ENCODE assay signal across 8 cellular contexts in genomic region chr12:50110127-50110761, GRCh38. TPM values are rescaled to one million over a fixed set of nuclear protein-coding genes. Genes with fewer than 3 reads are reported as not detected.
DNase-seq lines count a peak whose midpoint lies in the region; ATAC-seq and TF ChIP-seq lines count a peak whose summit lies in the region.

No MANE protein-coding gene starts in this region.

- no peak for ATAC-seq in activated CD8-positive, alpha-beta memory T cell treated with anti-CD3 and anti-CD28 coated beads, Interleukin-2, amount 10 ng/mL, durations not matched to agents 7 days and 5 days
- no peak for ATAC-seq in GM19463 (IDR thresholded peaks at IDR 0.05; ENCODE audit: unreplicated experiment)
- ATAC-seq in HG02973 (IDR thresholded peaks at IDR 0.05; ENCODE audit: unreplicated experiment): no peak

- H3K27me3 ChIP-seq in spleen (replicated peaks in 1 of 7): no peaks in the 10 kb centered on the region

- no peak for DNase-seq in activated CD8-positive, alpha-beta memory T cell treated with anti-CD3 and anti-CD28 coated beads, Interleukin-2, amount 10 ng/mL, durations not matched to agents 7 days and 5 days
- DNase-seq in activated CD8-positive, alpha-beta memory T cell treated with anti-CD3 and anti-CD28 coated beads, Interleukin-2, amount 50 U/mL, for 4 hours: no peak
- peak; percentile 19 for DNase-seq in SK-MEL-5 (ENCODE audit: low read depth, low spot score)
- DNase-seq in glutamatergic neuron: no peak
- DNase-seq in spleen: peak; percentile 80
- DNase-seq in KG1 (lab: John Stamatoyannopoulos, UW): no peak

- peak overlapping the region; percentile 66 for H3K27ac Mint-ChIP-seq in activated CD8-positive, alpha-beta memory T cell treated with anti-CD3 and anti-CD28 coated beads, Interleukin-2, amount 10 ng/mL, durations not matched to agents 7 days and 5 days
- H3K27ac Mint-ChIP-seq in glutamatergic neuron (ENCODE audit: unreplicated experiment): peak overlapping the region; percentile 74

- no peaks in the 10 kb centered on the region for H3K27me3 Mint-ChIP-seq in activated CD8-positive, alpha-beta memory T cell treated with anti-CD3 and anti-CD28 coated beads, Interleukin-2, amount 10 ng/mL, durations not matched to agents 7 days and 5 days
- H3K27me3 Mint-ChIP-seq in glutamatergic neuron (ENCODE audit: unreplicated experiment): peaks cover 9% of the 10 kb centered on the region

- peaks cover 0 to 18% (median 0%) of the 10 kb centered on the region in 6 donors for H3K36me3 ChIP-seq in spleen

- H3K27ac ChIP-seq in spleen: peak overlapping the region; percentile 67 to 98 (median 94)

- H3K9me3 ChIP-seq in spleen: no peaks in the 10 kb centered on the region

- no peak for TF ChIP-seq POLR2A in spleen (IDR thresholded peaks at IDR 0.05)

- H3K9me3 Mint-ChIP-seq in activated CD8-positive, alpha-beta memory T cell treated with anti-CD3 and anti-CD28 coated beads, Interleukin-2, amount 10 ng/mL, durations not matched to agents 7 days and 5 days (ENCODE audit: low read depth): no peaks in the 10 kb centered on the region
- peaks cover 4% of the 10 kb centered on the region for H3K9me3 Mint-ChIP-seq in glutamatergic neuron (ENCODE audit: unreplicated experiment)

- WGBS in spleen, 5 donors: 21 to 48% (median 40%) methylated on average over 8 of the region's 8 CpGs

- peaks cover 36 to 55% (median 50%) of the 10 kb centered on the region in 6 donors for H3K4me1 ChIP-seq in spleen

- intact Hi-C loops in spleen (cut with DNase I; ENCODE audit: low total_unique reads): no loop called here

- H3K4me1 Mint-ChIP-seq in activated CD8-positive, alpha-beta memory T cell treated with anti-CD3 and anti-CD28 coated beads, Interleukin-2, amount 10 ng/mL, durations not matched to agents 7 days and 5 days: peaks cover 26% of the 10 kb centered on the region
- peaks cover 9% of the 10 kb centered on the region for H3K4me1 Mint-ChIP-seq in glutamatergic neuron (ENCODE audit: low read depth, unreplicated experiment)

- TF ChIP-seq CTCF in glutamatergic neuron (IDR thresholded peaks at IDR 0.05; ENCODE audit: partially characterized antibody, unreplicated experiment) (no peak), spleen (IDR thresholded peaks at IDR 0.05 in 8 of 11, conservative IDR thresholded peaks at IDR 0.05 in 3 of 11) (no peak)

- in situ Hi-C loops in SK-MEL-5 (cut with HindIII; ENCODE audit: low pct_unique_long_range_greater_than_20kb, low sequenced_read_pairs): no loop called here

- peaks cover 5% of the 10 kb centered on the region for H3K36me3 Mint-ChIP-seq in activated CD8-positive, alpha-beta memory T cell treated with anti-CD3 and anti-CD28 coated beads, Interleukin-2, amount 10 ng/mL, durations not matched to agents 7 days and 5 days
- H3K36me3 Mint-ChIP-seq in glutamatergic neuron (ENCODE audit: unreplicated experiment): no peaks in the 10 kb centered on the region

- H3K4me3 ChIP-seq in spleen: peak overlapping the region in 2 of 8 donors; percentile 81 to 95

- CTCF ChIA-PET in activated CD8-positive, alpha-beta memory T cell treated with anti-CD3 and anti-CD28 coated beads, Interleukin-2, amount 10 ng/mL, durations not matched to agents 7 days and 5 days (lab: Charles Lee): interaction anchor here (0.9 to 6.1 kb wide), 32 partner anchors 9 to 280 kb away, joined by 3 to 58 read pairs (median 12); partner anchors contain the start of genes CERS5, GPD1, LIMA1 and RACGAP1

- H3K4me3 Mint-ChIP-seq in activated CD8-positive, alpha-beta memory T cell treated with anti-CD3 and anti-CD28 coated beads, Interleukin-2, amount 10 ng/mL, durations not matched to agents 7 days and 5 days: no peak overlapping the region
- peak overlapping the region; percentile 48 for H3K4me3 Mint-ChIP-seq in glutamatergic neuron (ENCODE audit: unreplicated experiment)

RNA-seq across cellular contexts. Expression of gene COX14, which starts 1.8 kb away (rescaled TPM):
- 10 to 100 TPM; 55.1 to 64.5 TPM for total RNA-seq in activated CD8-positive, alpha-beta memory T cell treated with anti-CD3 and anti-CD28 coated beads, Interleukin-2, amount 10 ng/mL, durations not matched to agents 7 days and 5 days
- 60.3 and 75.7 TPM in 2 replicates for total RNA-seq in SK-MEL-5 (2014; rRNA removed; shearing (Covaris generic))
- 54.4 and 82.6 TPM in 2 replicates for polyA plus RNA-seq in SK-MEL-5 (2015; cell fraction: cytosol; rRNA removed)
- 6.5 and 14.3 TPM in 2 replicates for polyA plus RNA-seq in SK-MEL-5 (2015; cell fraction: nucleus; rRNA removed)
- total RNA-seq in glutamatergic neuron (ENCODE audit: unreplicated experiment) (23.3 TPM), spleen (10 to 100 TPM; 45.9 to 68.2 (median 52.7) TPM)
- polyA plus RNA-seq in spleen: 100 to 1,000 TPM in 1 of 3 donors, 10 to 100 TPM in 2; 75.5 to 116 (median 81.9) TPM

RNA-seq across cellular contexts. Expression of gene GPD1, which starts 6.4 kb away (rescaled TPM):
- total RNA-seq in activated CD8-positive, alpha-beta memory T cell treated with anti-CD3 and anti-CD28 coated beads, Interleukin-2, amount 10 ng/mL, durations not matched to agents 7 days and 5 days: under 1 TPM in 1 of 2 experiments, not detected in 1; 0.30 TPM
- 0.27 and 1.4 TPM in 2 replicates for total RNA-seq in SK-MEL-5 (2014; rRNA removed; shearing (Covaris generic))
- 0.94 and 1.2 TPM in 2 replicates for polyA plus RNA-seq in SK-MEL-5 (2015; cell fraction: cytosol; rRNA removed)
- polyA plus RNA-seq in SK-MEL-5 (2015; cell fraction: nucleus; rRNA removed): 1.1 and 3.4 TPM in 2 replicates
- total RNA-seq in glutamatergic neuron (ENCODE audit: unreplicated experiment) (0.81 TPM), spleen (under 1 TPM in 6 of 7 donors, not detected in 1; 0.13 to 0.79 (median 0.45) TPM)
- under 1 TPM; 0.44 to 0.72 (median 0.48) TPM for polyA plus RNA-seq in spleen

RNA-seq across cellular contexts. Expression of gene SMARCD1, which starts 25.1 kb away (rescaled TPM):
- 10 to 100 TPM; 62.0 to 80.8 TPM for total RNA-seq in activated CD8-positive, alpha-beta memory T cell treated with anti-CD3 and anti-CD28 coated beads, Interleukin-2, amount 10 ng/mL, durations not matched to agents 7 days and 5 days
- 80.3 and 90.6 TPM in 2 replicates for total RNA-seq in SK-MEL-5 (2014; rRNA removed; shearing (Covaris generic))
- 122 and 160 TPM in 2 replicates for polyA plus RNA-seq in SK-MEL-5 (2015; cell fraction: cytosol; rRNA removed)
- 148 and 163 TPM in 2 replicates for polyA plus RNA-seq in SK-MEL-5 (2015; cell fraction: nucleus; rRNA removed)
- total RNA-seq in glutamatergic neuron (ENCODE audit: unreplicated experiment) (152 TPM), spleen (10 to 100 TPM; 47.3 to 85.7 (median 60.3) TPM)
- polyA plus RNA-seq in spleen: 10 to 100 TPM; 17.4 to 25.3 (median 18.1) TPM

RNA-seq across cellular contexts. Expression of gene ASIC1, which starts 52.8 kb away (rescaled TPM):
- total RNA-seq in activated CD8-positive, alpha-beta memory T cell treated with anti-CD3 and anti-CD28 coated beads, Interleukin-2, amount 10 ng/mL, durations not matched to agents 7 days and 5 days: 10 to 100 TPM; 19.0 to 28.3 TPM
- total RNA-seq in SK-MEL-5 (2014; rRNA removed; shearing (Covaris generic)): 4.7 and 5.2 TPM in 2 replicates
- polyA plus RNA-seq in SK-MEL-5 (2015; cell fraction: cytosol; rRNA removed): 39.7 and 42.5 TPM in 2 replicates
- polyA plus RNA-seq in SK-MEL-5 (2015; cell fraction: nucleus; rRNA removed): 42.0 and 45.7 TPM in 2 replicates
- total RNA-seq in glutamatergic neuron (ENCODE audit: unreplicated experiment) (451 TPM), spleen (1 to 10 TPM in 2 of 7 donors, under 1 TPM in 5; 0.26 to 1.3 (median 0.54) TPM)
- polyA plus RNA-seq in spleen: under 1 TPM; 0.16 to 0.33 (median 0.22) TPM

RNA-seq across cellular contexts. Expression of gene CERS5, which starts 56.9 kb away (rescaled TPM):
- total RNA-seq in activated CD8-positive, alpha-beta memory T cell treated with anti-CD3 and anti-CD28 coated beads, Interleukin-2, amount 10 ng/mL, durations not matched to agents 7 days and 5 days: 10 to 100 TPM; 55.0 to 56.3 TPM
- total RNA-seq in SK-MEL-5 (2014; rRNA removed; shearing (Covaris generic)): 15.2 and 29.0 TPM in 2 replicates
- 25.2 and 41.6 TPM in 2 replicates for polyA plus RNA-seq in SK-MEL-5 (2015; cell fraction: cytosol; rRNA removed)
- polyA plus RNA-seq in SK-MEL-5 (2015; cell fraction: nucleus; rRNA removed): 50.6 and 79.4 TPM in 2 replicates
- total RNA-seq in glutamatergic neuron (ENCODE audit: unreplicated experiment) (125 TPM), spleen (10 to 100 TPM; 21.8 to 55.9 (median 41.3) TPM)
- 10 to 100 TPM; 40.3 to 90.8 (median 58.1) TPM for polyA plus RNA-seq in spleen

Comparison
In these comparisons a context has a peak if more than half of its experiments do, and no peak if none do; other contexts are left out.
1. DNase-seq: peak in SK-MEL-5 (single experiment) and spleen (single experiment); none in activated CD8-positive, alpha-beta memory T cell treated with anti-CD3 and anti-CD28 coated beads, Interleukin-2, amount 10 ng/mL, durations not matched to agents 7 days and 5 days (single experiment), activated CD8-positive, alpha-beta memory T cell treated with anti-CD3 and anti-CD28 coated beads, Interleukin-2, amount 50 U/mL, for 4 hours (single experiment), glutamatergic neuron (single experiment) and KG1 (single experiment).